ENCODE assay signal across 24 cellular contexts in genomic region chr1:231203259-231204057, GRCh38. TPM values are rescaled to one million over a fixed set of nuclear protein-coding genes. Genes with fewer than 3 reads are reported as not detected.
"Had no signal": no experiment of that assay in that cellular context is flagged by ENCODE, and none has a peak within 500 bp of the region (broad histone marks: within the 10 kb centered on the region; RNA-seq: fewer than 3 reads in every experiment).

No MANE protein-coding gene starts in this region.

- ATAC-seq: esophagus mucosa; heart right ventricle; natural killer cell; pancreas; psoas muscle; stimulated activated naive B cell treated with anti-CD40 and anti-IgM and Interleukin-4, amounts not matched to agents 10 μg/mL and 1 μg/mL and 100 μg/mL, for 72 hours; stimulated activated naive CD8-positive, alpha-beta T cell treated with anti-CD3 and anti-CD28 coated beads, Interleukin-15, amount 100 ng/mL, for 72 hours; upper lobe of right lung had no signal

- H3K27ac Mint-ChIP-seq: natural killer cell; stimulated activated naive B cell treated with anti-CD40 and anti-IgM and Interleukin-4, amounts not matched to agents 10 μg/mL and 1 μg/mL and 100 μg/mL, for 72 hours; stimulated activated naive CD8-positive, alpha-beta T cell treated with anti-CD3 and anti-CD28 coated beads, Interleukin-15, amount 100 ng/mL, for 72 hours had no signal

- H3K9me3 ChIP-seq: heart right ventricle, pancreas, psoas muscle, right lobe of liver, testis, tibial nerve, upper lobe of right lung, vagina had no signal

- H3K36me3 Mint-ChIP-seq: natural killer cell; stimulated activated naive B cell treated with anti-CD40 and anti-IgM and Interleukin-4, amounts not matched to agents 10 μg/mL and 1 μg/mL and 100 μg/mL, for 72 hours had no signal

- H3K27me3 Mint-ChIP-seq: stimulated activated naive CD8-positive, alpha-beta T cell treated with anti-CD3 and anti-CD28 coated beads, Interleukin-15, amount 100 ng/mL, for 72 hours had no signal

- H3K27ac ChIP-seq: heart right ventricle, pancreas, psoas muscle, right lobe of liver, testis, tibial nerve, upper lobe of right lung, vagina had no signal

- H3K9me3 Mint-ChIP-seq: natural killer cell; neural crest cell; stimulated activated naive B cell treated with anti-CD40 and anti-IgM and Interleukin-4, amounts not matched to agents 10 μg/mL and 1 μg/mL and 100 μg/mL, for 72 hours; stimulated activated naive CD8-positive, alpha-beta T cell treated with anti-CD3 and anti-CD28 coated beads, Interleukin-15, amount 100 ng/mL, for 72 hours had no signal

- H3K27me3 ChIP-seq: pancreas, right lobe of liver, testis, tibial nerve, upper lobe of right lung, vagina had no signal

- H3K4me3 Mint-ChIP-seq: natural killer cell; neural crest cell; stimulated activated naive B cell treated with anti-CD40 and anti-IgM and Interleukin-4, amounts not matched to agents 10 μg/mL and 1 μg/mL and 100 μg/mL, for 72 hours; stimulated activated naive CD8-positive, alpha-beta T cell treated with anti-CD3 and anti-CD28 coated beads, Interleukin-15, amount 100 ng/mL, for 72 hours had no signal

- H3K36me3 ChIP-seq: heart right ventricle, pancreas, right lobe of liver, tibial nerve, upper lobe of right lung, vagina had no signal

- H3K4me1 ChIP-seq: heart right ventricle, pancreas, psoas muscle, right lobe of liver, testis, tibial nerve, upper lobe of right lung, vagina had no signal

- DNase-seq: effector memory CD4-positive, alpha-beta T cell; heart right ventricle; hypothalamus; kidney glomerular epithelial cell; natural killer cell; nucleus accumbens; pancreas; psoas muscle; retina; right lobe of liver; stimulated activated CD4-positive, alpha-beta T cell treated with anti-CD3 and anti-CD28 coated beads, Interleukin-2, amount 100 ng/mL, for 24 hours; stimulated activated CD4-positive, alpha-beta T cell treated with anti-CD3 and anti-CD28 coated beads, Interleukin-4, amount 100 ng/mL, for 4 hours; stimulated activated naive B cell treated with anti-CD40 and anti-IgM and Interleukin-4, amounts not matched to agents 10 μg/mL and 1 μg/mL and 100 μg/mL, for 72 hours; stimulated activated naive CD8-positive, alpha-beta T cell treated with anti-CD3 and anti-CD28 coated beads, Interleukin-15, amount 100 ng/mL, for 72 hours; testis; upper lobe of right lung had no signal

- FAIRE-seq: endometrium, frontal cortex, islet of Langerhans, pancreas had no signal

- H3K4me1 Mint-ChIP-seq: neural crest cell had no signal

- H3K4me3 ChIP-seq: heart right ventricle, pancreas, psoas muscle, right lobe of liver, testis, tibial nerve, upper lobe of right lung, vagina had no signal

RNA-seq across cellular contexts. Expression of gene TRIM67, which starts 41.6 kb away (rescaled TPM):
- total RNA-seq: esophagus mucosa, myocyte, natural killer cell, right lobe of liver, upper lobe of right lung, vagina had no signal
- polyA plus RNA-seq: heart right ventricle, psoas muscle had no signal
